Comparison of ENCODE assay signal across 17 cellular contexts in the genomic region with DNA sequence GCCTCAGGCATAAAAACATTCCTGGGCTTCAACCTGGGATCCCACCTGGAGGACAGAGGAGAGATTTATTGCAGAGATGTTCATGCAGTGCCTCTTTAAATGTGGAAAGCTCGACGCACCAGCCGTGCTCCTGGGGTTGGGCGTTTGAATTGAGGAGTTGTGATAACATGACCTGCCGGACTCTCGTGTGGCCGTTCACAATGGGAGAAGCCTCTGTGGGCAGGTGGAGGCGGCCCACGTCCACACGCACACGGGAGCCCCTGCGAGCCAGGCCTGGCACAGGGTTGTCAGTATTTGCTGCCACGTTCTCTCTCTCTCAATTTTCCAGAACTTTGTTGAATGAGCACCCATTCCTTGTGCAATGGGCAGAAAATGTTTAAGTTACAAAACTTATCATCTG. TPM values are rescaled to one million over a fixed set of nuclear protein-coding genes. Genes with fewer than 3 reads are reported as not detected.
DNase-seq lines count a peak whose midpoint lies in the region; ATAC-seq and TF ChIP-seq lines count a peak whose summit lies in the region.
"Had no signal": no experiment of that assay in that cellular context is flagged by ENCODE, and none has a peak within 500 bp of the region (broad histone marks: within the 10 kb centered on the region; RNA-seq: fewer than 3 reads in every experiment).

No MANE protein-coding gene starts in this region.

- H3K4me1 Mint-ChIP-seq in brain (peaks cover 13% of the 10 kb centered on the region), natural killer cell (peaks cover 0 to 14% of the 10 kb centered on the region in 2 donors)

- WGBS in heart right ventricle, 2 donors, result 43 to 52% methylated on average over 13 of the region's 13 CpGs
- WGBS in psoas muscle, 3 donors, result 38 to 62% (median 40%) methylated on average over 13 of the region's 13 CpGs

- intact Hi-C loops in heart right ventricle (cut with DNase I) (no loop called here), psoas muscle (cut with DNase I) (no loop called here), uterus (cut with DNase I; ENCODE audit: low total_unique reads) (no loop called here), natural killer cell (cut with micrococcal nuclease) (no loop called here)

- ATAC-seq in heart right ventricle, result no peak
- ATAC-seq in psoas muscle, result no peak
- no peak for ATAC-seq in natural killer cell
- ATAC-seq in GM18511 (IDR thresholded peaks at IDR 0.05; ENCODE audit: unreplicated experiment), result no peak
- ATAC-seq: activated CD4-positive, CD25-positive, alpha-beta regulatory T cell treated with anti-CD3 and anti-CD28 coated beads, Interleukin-2, amount 50 U/mL, for 24 hours; activated naive CD4-positive, alpha-beta T cell treated with anti-CD3 and anti-CD28 coated beads, Interleukin-2, amount 50 U/mL, for 72 hours had no signal

- H3K4me3 ChIP-seq in heart right ventricle, result peak overlapping the region in 1 of 10 donors; percentile 4
- no peak overlapping the region for H3K4me3 ChIP-seq in psoas muscle
- no peak overlapping the region for H3K4me3 ChIP-seq in uterus
- H3K4me3 ChIP-seq: PC-9 had no signal

- H3K36me3 ChIP-seq in heart right ventricle, result peaks cover 0 to 76% (median 13%) of the 10 kb centered on the region in 9 donors
- peaks cover 0 to 12% of the 10 kb centered on the region in 2 donors for H3K36me3 ChIP-seq in psoas muscle (ENCODE audit: insufficient read depth in 1 of 2, low read depth in 1 of 2)
- H3K36me3 ChIP-seq in uterus, result no peaks in the 10 kb centered on the region

- TF ChIP-seq CTCF in brain (conservative IDR thresholded peaks at IDR 0.05), result no peak
- no peak for TF ChIP-seq CTCF in heart right ventricle (IDR thresholded peaks at IDR 0.05)
- no peak for TF ChIP-seq CTCF in psoas muscle (IDR thresholded peaks at IDR 0.05)
- no peak for TF ChIP-seq CTCF in uterus (IDR thresholded peaks at IDR 0.05)
- TF ChIP-seq CTCF in natural killer cell (IDR thresholded peaks at IDR 0.05), result no peak

- H3K9me3 ChIP-seq in heart right ventricle (no peaks in the 10 kb centered on the region), psoas muscle (no peaks in the 10 kb centered on the region), uterus (no peaks in the 10 kb centered on the region)

- no peak for TF ChIP-seq POLR2A in uterus (IDR thresholded peaks at IDR 0.05)

- H3K27me3 ChIP-seq in heart right ventricle (no peaks in the 10 kb centered on the region), psoas muscle (ENCODE audit: insufficient read depth in 3 of 3, low read length in 2 of 3) (no peaks in the 10 kb centered on the region), uterus (no peaks in the 10 kb centered on the region)

- H3K27ac Mint-ChIP-seq in brain (peak overlapping the region in 3 of 5 experiments; percentile 26 to 86 (median 74)), natural killer cell (no peak overlapping the region)
- H3K27ac Mint-ChIP-seq: CD4-positive, alpha-beta T cell had no signal

- DNase-seq in heart right ventricle, result peak in 1 of 2 donors; percentile 6
- peak; percentile 5 to 41 for DNase-seq in psoas muscle
- no peak for DNase-seq in uterus
- DNase-seq in HuH-7.5 (ENCODE audit: low spot score), result no peak
- DNase-seq in natural killer cell, result no peak
- DNase-seq: CD4-positive, alpha-beta T cell; hypothalamus; NCI-H1436 treated with DMSO at 0.1 percent for 48 hours; NCI-H510A treated with DMSO at 0.1 percent for 48 hours; PC-9; T-helper 1 cell had no signal

- H3K4me1 ChIP-seq in heart right ventricle, result peaks cover 79 to 98% (median 95%) of the 10 kb centered on the region in 9 donors
- peaks cover 92% of the 10 kb centered on the region for H3K4me1 ChIP-seq in psoas muscle
- peaks cover 47 to 86% of the 10 kb centered on the region in 2 donors for H3K4me1 ChIP-seq in uterus

- peak overlapping the region in 9 of 10 donors; percentile 15 to 100 (median 93) for H3K27ac ChIP-seq in heart right ventricle
- H3K27ac ChIP-seq in psoas muscle, result peak overlapping the region; percentile 98
- peak overlapping the region; percentile 99 to 100 for H3K27ac ChIP-seq in uterus
- H3K27ac ChIP-seq: HL-60, KMS-11, PC-9 had no signal

- no peak overlapping the region for H3K4me3 Mint-ChIP-seq in brain
- H3K4me3 Mint-ChIP-seq in natural killer cell, result no peak overlapping the region
- H3K4me3 Mint-ChIP-seq: CD4-positive, alpha-beta T cell had no signal

- H3K36me3 Mint-ChIP-seq in brain (peaks cover under 1% of the 10 kb centered on the region), natural killer cell (no peaks in the 10 kb centered on the region)
- H3K36me3 Mint-ChIP-seq: activated naive CD4-positive, alpha-beta T cell treated with anti-CD3 and anti-CD28 coated beads, Interleukin-2, amount 50 U/mL, for 72 hours had no signal

- H3K27me3 Mint-ChIP-seq in brain (no peaks in the 10 kb centered on the region), natural killer cell (ENCODE audit: low read depth in 2 of 2) (no peaks in the 10 kb centered on the region)
- H3K27me3 Mint-ChIP-seq: CD4-positive, alpha-beta T cell had no signal

- H3K9me3 Mint-ChIP-seq in brain (no peaks in the 10 kb centered on the region), natural killer cell (no peaks in the 10 kb centered on the region)
- H3K9me3 Mint-ChIP-seq: activated naive CD4-positive, alpha-beta T cell treated with anti-CD3 and anti-CD28 coated beads, Interleukin-2, amount 50 U/mL, for 72 hours; CD4-positive, alpha-beta T cell had no signal

RNA-seq across cellular contexts. Expression of gene PPARA, which starts 58.3 kb away (rescaled TPM):
- polyA plus RNA-seq in brain (ENCODE audit: insufficient read depth, low read depth, low replicate concordance) (8.4 TPM), heart right ventricle (10 to 100 TPM; 15.5 to 20.3 TPM), psoas muscle (10 to 100 TPM; 11.0 to 30.6 (median 12.1) TPM)
- total RNA-seq in heart right ventricle (10 to 100 TPM; 69.0 to 89.5 (median 81.1) TPM), psoas muscle (10 to 100 TPM; 37.3 to 55.8 (median 46.2) TPM), uterus (10 to 100 TPM in 2 of 4 donors, 1 to 10 TPM in 2; 1.8 to 24.8 (median 14.0) TPM), natural killer cell (10 to 100 TPM; 20.1 to 27.8 (median 27.0) TPM)

Comparison
In these comparisons a context has a peak if more than half of its experiments do, and no peak if none do; other contexts are left out.
1. H3K27ac Mint-ChIP-seq: peak in brain (3 of 5); none in natural killer cell (0 of 2).
2. DNase-seq: peak in psoas muscle (2 of 2); none in uterus (0 of 2), HuH-7.5 (single experiment) and natural killer cell (single experiment).
3. Peak in every context shown above with its lines, with median percentiles within 50 percentile points of each other: H3K27ac ChIP-seq.